ENCODE assay signal across 1 cellular context in genomic region chr16:508884-509736, GRCh38.
TF ChIP-seq lines count a peak whose summit lies in the region.

No MANE protein-coding gene starts in this region.

TF ChIP-seq in K562, 482 proteins besides CTCF, POLR2A, EP300 and RAD21:
- TF ChIP-seq PRDM10 (IDR thresholded peaks at IDR 0.05; ENCODE audit: partially characterized antibody): peak; percentile 6
- no peak for TF ChIP-seq TOE1 (IDR thresholded peaks at IDR 0.05; ENCODE audit: borderline replicate concordance)
- no peak for TF ChIP-seq TOE1 (CRISPR knock-in tag; IDR thresholded peaks at IDR 0.05; ENCODE audit: borderline replicate concordance, low read depth)
- TF ChIP-seq ZBTB33 (CRISPR knock-in tag; IDR thresholded peaks at IDR 0.05): peak; percentile 37; the same call in 1 of the 2 replicates
